Comparison of ENCODE assay signal across 29 cellular contexts in genomic region chr10:111865550-111865949, GRCh38.
"Had no signal": no experiment of that assay in that cellular context is flagged by ENCODE, and none has a peak within 500 bp of the region (broad histone marks: within the 10 kb centered on the region; RNA-seq: fewer than 3 reads in every experiment).

No MANE protein-coding gene starts in this region.

- H2AFZ ChIP-seq: hepatocyte had no signal

- H3K36me3 ChIP-seq: colonic mucosa, esophagus squamous epithelium, gastrocnemius medialis, gastroesophageal sphincter, heart left ventricle, heart right ventricle had no signal

- H3K4me1 Mint-ChIP-seq: endodermal cell had no signal

- FAIRE-seq: colon, endometrium, endothelial cell of umbilical vein, frontal cortex had no signal

- H3K4me2 ChIP-seq: hepatocyte had no signal

- H3K4me1 ChIP-seq: colonic mucosa, esophagus squamous epithelium, foreskin keratinocyte, gastrocnemius medialis, gastroesophageal sphincter, heart left ventricle, heart right ventricle had no signal

- H3K4me3 ChIP-seq: colonic mucosa, coronary artery, dorsolateral prefrontal cortex, esophagus squamous epithelium, gastrocnemius medialis, gastroesophageal sphincter, heart left ventricle, heart right ventricle, hepatocyte had no signal

- DNase-seq: colonic mucosa; cortex of kidney; dermis blood vessel endothelial cell; dorsolateral prefrontal cortex; effector CD4-positive, alpha-beta T cell; effector CD8-positive, alpha-beta T cell; effector memory CD4-positive, alpha-beta T cell; effector memory CD8-positive, alpha-beta T cell; endodermal cell; erythroblast; esophagus squamous epithelium; foreskin fibroblast; foreskin keratinocyte; foreskin melanocyte; gastrocnemius medialis; glutamatergic neuron; head of caudate nucleus; heart left ventricle; heart right ventricle had no signal

- H3K79me2 ChIP-seq: hepatocyte had no signal

- H3K27me3 Mint-ChIP-seq: dendritic cell treated with granulocyte-macrophage colony-stimulating factor and Interleukin-4, amounts not matched to agents 40 ng/mL and 50 ng/mL, for 4 days; effector memory CD8-positive, alpha-beta T cell had no signal

- ATAC-seq: effector memory CD8-positive, alpha-beta T cell; esophagus mucosa; foreskin keratinocyte; gastrocnemius medialis; gastroesophageal sphincter; heart left ventricle; heart right ventricle had no signal

- H3K27ac Mint-ChIP-seq: dendritic cell treated with granulocyte-macrophage colony-stimulating factor and Interleukin-4, amounts not matched to agents 40 ng/mL and 50 ng/mL, for 4 days; effector memory CD8-positive, alpha-beta T cell; endodermal cell had no signal

- H3K27ac ChIP-seq: colonic mucosa, coronary artery, dorsolateral prefrontal cortex, epithelial cell of prostate, esophagus squamous epithelium, foreskin keratinocyte, gastrocnemius medialis, gastroesophageal sphincter, heart left ventricle, heart right ventricle, hepatocyte had no signal

- H3K9me3 ChIP-seq: colonic mucosa, esophagus squamous epithelium, gastrocnemius medialis, gastroesophageal sphincter, heart left ventricle had no signal

- H3K9me3 Mint-ChIP-seq: effector memory CD8-positive, alpha-beta T cell had no signal

- H3K4me3 Mint-ChIP-seq: dendritic cell treated with granulocyte-macrophage colony-stimulating factor and Interleukin-4, amounts not matched to agents 40 ng/mL and 50 ng/mL, for 4 days; effector memory CD8-positive, alpha-beta T cell; endodermal cell had no signal

- H3K27me3 ChIP-seq: colonic mucosa, esophagus squamous epithelium, foreskin keratinocyte, gastrocnemius medialis, gastroesophageal sphincter, heart left ventricle, hepatocyte had no signal
